Comparison of ENCODE assay signal across 18 cellular contexts in the genomic region with DNA sequence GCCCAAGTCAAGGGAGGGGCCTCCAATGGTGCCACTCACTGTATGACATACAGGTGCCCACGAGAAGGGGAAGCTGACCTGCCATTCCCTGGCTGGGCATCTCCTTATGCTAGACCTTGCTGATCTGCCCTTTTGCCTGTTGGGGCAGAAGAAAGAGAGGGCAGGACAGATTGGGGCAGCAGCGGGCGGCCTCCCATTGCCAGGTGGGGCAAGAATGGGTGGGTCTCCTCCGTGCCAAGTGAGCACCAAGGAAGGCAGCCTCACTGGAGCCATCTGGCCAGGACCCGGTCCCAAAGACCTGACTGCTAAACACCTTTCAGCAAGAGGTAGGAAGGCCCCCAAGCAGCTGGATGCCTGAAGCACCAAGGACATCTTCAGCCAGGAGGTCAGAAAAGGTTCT.
"Had no signal": no experiment of that assay in that cellular context is flagged by ENCODE, and none has a peak within 500 bp of the region (broad histone marks: within the 10 kb centered on the region; RNA-seq: fewer than 3 reads in every experiment).

No MANE protein-coding gene starts in this region.

- H3K4me3 Mint-ChIP-seq: activated CD4-positive, alpha-beta T cell treated with anti-CD3 and anti-CD28 coated beads for 36 hours; activated CD8-positive, alpha-beta T cell treated with anti-CD3 and anti-CD28 coated beads, Interleukin-2, amount 10 ng/mL, durations not matched to agents 7 days and 5 days; activated T-helper 1 cell treated with anti-CD3 and anti-CD28 coated beads, Interleukin-12 subunit alpha, Interleukin-12 subunit beta, Interleukin-2, Interleukin-4 antibody, amounts not matched to agents 30 ng/mL and 10 ng/mL and 1 ng/mL, durations not matched to agents 14 hours and 24 hours and 36 hours; stimulated activated naive CD8-positive, alpha-beta T cell treated with anti-CD3 and anti-CD28 coated beads, Interleukin-15, Interleukin-2, amounts not matched to agents 100 ng/mL and 50 ng/mL, for 24 hours had no signal

- H3K27me3 Mint-ChIP-seq: activated CD4-positive, alpha-beta T cell treated with anti-CD3 and anti-CD28 coated beads for 36 hours; stimulated activated naive CD8-positive, alpha-beta T cell treated with anti-CD3 and anti-CD28 coated beads, Interleukin-15, Interleukin-2, amounts not matched to agents 100 ng/mL and 50 ng/mL, for 24 hours had no signal

- H3K27ac ChIP-seq: brain microvascular endothelial cell, heart left ventricle, right lobe of liver, upper lobe of left lung had no signal

- H3K27ac Mint-ChIP-seq: activated CD4-positive, alpha-beta T cell treated with anti-CD3 and anti-CD28 coated beads for 36 hours; activated CD8-positive, alpha-beta T cell treated with anti-CD3 and anti-CD28 coated beads, Interleukin-2, amount 10 ng/mL, durations not matched to agents 7 days and 5 days; stimulated activated naive CD8-positive, alpha-beta T cell treated with anti-CD3 and anti-CD28 coated beads, Interleukin-15, Interleukin-2, amounts not matched to agents 100 ng/mL and 50 ng/mL, for 24 hours had no signal

- FAIRE-seq: frontal cortex had no signal

- H3K36me3 ChIP-seq: brain microvascular endothelial cell, right lobe of liver, upper lobe of left lung had no signal

- ATAC-seq: activated CD4-positive, alpha-beta T cell treated with anti-CD3 and anti-CD28 coated beads for 36 hours; activated CD8-positive, alpha-beta T cell treated with anti-CD3 and anti-CD28 coated beads, Interleukin-2, amount 10 ng/mL, durations not matched to agents 7 days and 5 days; heart left ventricle had no signal

- H3K4me2 ChIP-seq: smooth muscle cell had no signal

- H3K9me3 Mint-ChIP-seq: activated T-helper 1 cell treated with anti-CD3 and anti-CD28 coated beads, Interleukin-12 subunit alpha, Interleukin-12 subunit beta, Interleukin-2, Interleukin-4 antibody, amounts not matched to agents 30 ng/mL and 10 ng/mL and 1 ng/mL, durations not matched to agents 14 hours and 24 hours and 36 hours; stimulated activated naive CD8-positive, alpha-beta T cell treated with anti-CD3 and anti-CD28 coated beads, Interleukin-15, Interleukin-2, amounts not matched to agents 100 ng/mL and 50 ng/mL, for 24 hours had no signal

- H3K4me3 ChIP-seq: heart left ventricle, right lobe of liver, smooth muscle cell, suprapubic skin, upper lobe of left lung had no signal

- H3K9me3 ChIP-seq: heart left ventricle, right lobe of liver, suprapubic skin, upper lobe of left lung had no signal

- DNase-seq: activated CD4-positive, alpha-beta T cell treated with anti-CD3 and anti-CD28 coated beads for 36 hours; activated CD8-positive, alpha-beta memory T cell treated with anti-CD3 and anti-CD28 coated beads, Interleukin-2, amount 50 U/mL, for 48 hours; activated CD8-positive, alpha-beta T cell treated with anti-CD3 and anti-CD28 coated beads, Interleukin-2, amount 10 ng/mL, durations not matched to agents 7 days and 5 days; activated naive CD4-positive, alpha-beta T cell; anterior cingulate cortex; brain microvascular endothelial cell; cerebellar nuclear complex; effector CD8-positive, alpha-beta T cell; heart left ventricle; right lobe of liver; stimulated activated CD4-positive, alpha-beta T cell treated with anti-CD3 and anti-CD28 coated beads, Interleukin-4, amount 100 ng/mL, for 4 hours; stimulated activated CD8-positive, alpha-beta memory T cell treated with anti-CD3 and anti-CD28 coated beads, Interleukin-4, amount 100 ng/mL, for 48 hours; upper lobe of left lung had no signal

- H3K27me3 ChIP-seq: brain microvascular endothelial cell, heart left ventricle, right lobe of liver, suprapubic skin, upper lobe of left lung had no signal

- H3K4me1 ChIP-seq: right lobe of liver had no signal
